ENCODE assay signal across 8 cellular contexts in genomic region chr12:62434504-62435336, GRCh38.
DNase-seq lines count a peak whose midpoint lies in the region; ATAC-seq and TF ChIP-seq lines count a peak whose summit lies in the region.

No MANE protein-coding gene starts in this region.

- peak; percentile 15 for ATAC-seq in HG03571 (IDR thresholded peaks at IDR 0.05; ENCODE audit: unreplicated experiment)
- no peak for ATAC-seq in HG02938 (IDR thresholded peaks at IDR 0.05; ENCODE audit: unreplicated experiment)

- DNase-seq in GM06990 (ENCODE audit: extremely low read depth, insufficient read length) (no peak), LoVo (ENCODE audit: low spot score) (no peak), medulla oblongata (ENCODE audit: extremely low spot score) (no peak)
- DNase-seq in activated T-cell treated with anti-CD3 and anti-CD28 coated beads, Interleukin-2, amount 50 U/mL, for 48 hours: peak; percentile 22 to 30
- peak; percentile 25 for DNase-seq in stimulated activated CD8-positive, alpha-beta memory T cell treated with anti-CD3 and anti-CD28 coated beads, Interleukin-4, amount 100 ng/mL, for 48 hours

- H3K9ac ChIP-seq in iPS-15b (ENCODE audit: low read depth, low read length): no peak overlapping the region

- H3K4me1 ChIP-seq in iPS-15b (ENCODE audit: control insufficient read depth, insufficient read depth, low read length): no peaks in the 10 kb centered on the region

- H3K4me3 ChIP-seq in GM06990 (replicated peaks; ENCODE audit: low read depth, low read length) (peak overlapping the region; percentile 65), iPS-15b (ENCODE audit: low read depth, low read length) (peak overlapping the region; percentile 79)

- H3K27me3 ChIP-seq in GM06990 (replicated peaks; ENCODE audit: control insufficient read depth, insufficient read depth, low read length) (no peaks in the 10 kb centered on the region), iPS-15b (ENCODE audit: control insufficient read depth, insufficient read depth, low read length) (peaks cover 53% of the 10 kb centered on the region)

- H3K36me3 ChIP-seq in GM06990 (ENCODE audit: control insufficient read depth, insufficient read depth, low read length) (no peaks in the 10 kb centered on the region), iPS-15b (ENCODE audit: control insufficient read depth, insufficient read depth, low read length) (no peaks in the 10 kb centered on the region)

- TF ChIP-seq CTCF in GM06990 (IDR thresholded peaks at IDR 0.05; ENCODE audit: insufficient read depth, low read length, poor library complexity, severe bottlenecking): no peak

- H3K9me3 ChIP-seq in iPS-15b (ENCODE audit: control insufficient read depth, insufficient read depth, low read length): no peaks in the 10 kb centered on the region

Comparison
In these comparisons a context has a peak if more than half of its experiments do, and no peak if none do; other contexts are left out.
1. DNase-seq: peak in activated T-cell treated with anti-CD3 and anti-CD28 coated beads, Interleukin-2, amount 50 U/mL, for 48 hours (2 of 2) and stimulated activated CD8-positive, alpha-beta memory T cell treated with anti-CD3 and anti-CD28 coated beads, Interleukin-4, amount 100 ng/mL, for 48 hours (single experiment); none in GM06990 (single experiment), LoVo (single experiment) and medulla oblongata (single experiment).